In genomic region chr19:55467236-55468053, GRCh38 we compare ENCODE assay signal across 9 cellular contexts. TPM values are rescaled to one million over a fixed set of nuclear protein-coding genes. Genes with fewer than 3 reads are reported as not detected.
A peak's percentile ranks its signal among the peaks of the same experiment; 100 is the strongest.
DNase-seq lines count a peak whose midpoint lies in the region; ATAC-seq, FAIRE-seq and TF ChIP-seq lines count a peak whose summit lies in the region.
"Had no signal": no experiment of that assay in that cellular context is flagged by ENCODE, and none has a peak within 500 bp of the region (broad histone marks: within the 10 kb centered on the region; RNA-seq: fewer than 3 reads in every experiment).

No MANE protein-coding gene starts in this region.

- no peaks in the 10 kb centered on the region for H4K20me1 ChIP-seq in astrocyte (ENCODE audit: insufficient read depth, low read length)

- H3K27ac Mint-ChIP-seq in T-helper 2 cell treated with Interferon-gamma antibody and Interleukin-4, amounts not matched to agents 5 μg/mL and 100 μg/mL, for 36 hours, result no peak overlapping the region
- H3K27ac Mint-ChIP-seq in astrocyte (ENCODE audit: unreplicated experiment), result no peak overlapping the region

- H3K27ac ChIP-seq in astrocyte (ENCODE audit: low read depth, low read length), result no peak overlapping the region

- peak overlapping the region; percentile 43 for H2AFZ ChIP-seq in astrocyte (ENCODE audit: low read depth, low read length)

- DNase-seq in EL (peak; percentile 73), astrocyte (ENCODE audit: low read depth) (no peak), iris pigment epithelial cell (ENCODE audit: low read depth) (peak; percentile 64), pons (ENCODE audit: low spot score) (no peak)
- peak; percentile 62 for DNase-seq in T-helper 2 cell treated with Interferon-gamma antibody and Interleukin-4, amounts not matched to agents 5 μg/mL and 100 μg/mL, for 36 hours (ENCODE audit: low spot score)
- peak; percentile 81 to 82 for DNase-seq in stimulated activated CD4-positive, alpha-beta T cell treated with anti-CD3 and anti-CD28 coated beads, Interleukin-2, amount 100 ng/mL, for 24 hours

- no peaks in the 10 kb centered on the region for H3K9me3 Mint-ChIP-seq in T-helper 2 cell treated with Interferon-gamma antibody and Interleukin-4, amounts not matched to agents 5 μg/mL and 100 μg/mL, for 36 hours
- no peaks in the 10 kb centered on the region for H3K9me3 Mint-ChIP-seq in astrocyte (ENCODE audit: unreplicated experiment)

- peaks cover 2% of the 10 kb centered on the region for H3K27me3 ChIP-seq in astrocyte (ENCODE audit: insufficient read depth, low read length)

- no peaks in the 10 kb centered on the region for H3K36me3 Mint-ChIP-seq in T-helper 2 cell treated with Interferon-gamma antibody and Interleukin-4, amounts not matched to agents 5 μg/mL and 100 μg/mL, for 36 hours (ENCODE audit: low read depth)
- H3K36me3 Mint-ChIP-seq in astrocyte (ENCODE audit: low read depth, unreplicated experiment), result no peaks in the 10 kb centered on the region

- no peaks in the 10 kb centered on the region for H3K79me2 ChIP-seq in astrocyte (ENCODE audit: insufficient read depth, low read length)

- peak; percentile 75 for TF ChIP-seq CTCF in astrocyte (IDR thresholded peaks at IDR 0.05; ENCODE audit: insufficient read depth, low read depth, low read length)

- H3K4me1 ChIP-seq in astrocyte (ENCODE audit: insufficient read depth, low read length), result peaks cover 3% of the 10 kb centered on the region

- H3K9ac ChIP-seq in astrocyte (ENCODE audit: low read length), result no peak overlapping the region

- no peak overlapping the region for H3K4me3 Mint-ChIP-seq in T-helper 2 cell treated with Interferon-gamma antibody and Interleukin-4, amounts not matched to agents 5 μg/mL and 100 μg/mL, for 36 hours
- peak overlapping the region; percentile 66 for H3K4me3 Mint-ChIP-seq in astrocyte (ENCODE audit: unreplicated experiment)

- H3K9me3 ChIP-seq in astrocyte (ENCODE audit: insufficient read depth, low read depth, low read length), result no peaks in the 10 kb centered on the region

- H3K4me2 ChIP-seq in astrocyte (ENCODE audit: low read length), result peak overlapping the region; percentile 70

- FAIRE-seq in astrocyte (lab: Jason Lieb, UNC), result no peak

- H3K4me1 Mint-ChIP-seq in T-helper 2 cell treated with Interferon-gamma antibody and Interleukin-4, amounts not matched to agents 5 μg/mL and 100 μg/mL, for 36 hours (ENCODE audit: low read depth), result peaks cover 5% of the 10 kb centered on the region
- H3K4me1 Mint-ChIP-seq in astrocyte (ENCODE audit: low read depth, unreplicated experiment), result peaks cover 5% of the 10 kb centered on the region

- ATAC-seq in HG03045 (IDR thresholded peaks at IDR 0.05; ENCODE audit: unreplicated experiment), result peak; percentile 66
- ATAC-seq in HG02884 (IDR thresholded peaks at IDR 0.05; ENCODE audit: unreplicated experiment), result no peak

- no peaks in the 10 kb centered on the region for H3K36me3 ChIP-seq in astrocyte (ENCODE audit: insufficient read depth, low read length)

- H3K27me3 Mint-ChIP-seq in T-helper 2 cell treated with Interferon-gamma antibody and Interleukin-4, amounts not matched to agents 5 μg/mL and 100 μg/mL, for 36 hours (ENCODE audit: low read depth), result no peaks in the 10 kb centered on the region
- H3K27me3 Mint-ChIP-seq in astrocyte (ENCODE audit: low read depth, unreplicated experiment), result peaks cover 4% of the 10 kb centered on the region

- H3K4me3 ChIP-seq in astrocyte (ENCODE audit: insufficient read depth, low read depth, low read length), result no peak overlapping the region

RNA-seq across cellular contexts. Expression of gene C19orf85, which starts 2.9 kb away (rescaled TPM):
- total RNA-seq in astrocyte, result not detected in 2 replicates
- total RNA-seq: temporal lobe had no signal

RNA-seq across cellular contexts. Expression of gene ISOC2, which starts 6.0 kb away (rescaled TPM):
- total RNA-seq in astrocyte, result 58.8 and 61.6 TPM in 2 replicates

RNA-seq across cellular contexts. Expression of gene ZNF628, which starts 9.0 kb away (rescaled TPM):
- total RNA-seq in astrocyte, result 9.9 and 11.9 TPM in 2 replicates

RNA-seq across cellular contexts. Expression of gene NAT14, which starts 17.5 kb away (rescaled TPM):
- 68.7 and 71.2 TPM in 2 replicates for total RNA-seq in astrocyte

RNA-seq across cellular contexts. Expression of gene SSC5D, which starts 20.8 kb away (rescaled TPM):
- total RNA-seq in astrocyte, result 46.8 and 66.1 TPM in 2 replicates

Comparison
In these comparisons a context has a peak if more than half of its experiments do, and no peak if none do; other contexts are left out.
1. DNase-seq: peak in EL (single experiment), T-helper 2 cell treated with Interferon-gamma antibody and Interleukin-4, amounts not matched to agents 5 μg/mL and 100 μg/mL, for 36 hours (single experiment), iris pigment epithelial cell (single experiment) and stimulated activated CD4-positive, alpha-beta T cell treated with anti-CD3 and anti-CD28 coated beads, Interleukin-2, amount 100 ng/mL, for 24 hours (2 of 2); none in astrocyte (single experiment) and pons (single experiment).